ENCODE assay signal across 9 cellular contexts in the genomic region with DNA sequence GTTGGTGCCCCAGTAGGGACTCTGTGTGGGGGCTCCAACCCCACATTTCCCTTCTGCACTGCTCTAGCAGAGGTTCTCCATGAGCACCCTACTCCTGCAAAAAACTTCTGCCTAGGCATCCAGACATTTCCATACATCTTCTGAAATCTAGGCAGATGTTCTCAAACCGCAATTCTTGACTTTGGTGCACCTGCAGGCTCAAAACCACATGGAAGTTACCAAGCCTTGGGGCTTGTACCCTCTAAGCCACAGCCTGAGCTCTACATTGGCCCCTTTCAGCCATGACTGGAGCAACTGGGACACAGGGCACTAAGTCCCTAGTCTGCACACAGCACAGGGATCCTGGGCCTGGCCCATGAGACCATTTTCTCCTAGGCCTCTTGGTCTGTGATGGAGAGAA.
"Had no signal": no experiment of that assay in that cellular context is flagged by ENCODE, and none has a peak within 500 bp of the region (broad histone marks: within the 10 kb centered on the region; RNA-seq: fewer than 3 reads in every experiment).

No MANE protein-coding gene starts in this region.

- H3K4me1 ChIP-seq: HAP-1 had no signal

- H3K4me3 ChIP-seq: GM23248, GM23338, HAP-1 had no signal

- H3K36me3 ChIP-seq: HAP-1 had no signal

- H3K27ac ChIP-seq: GM23248 had no signal

- DNase-seq: GM23248, GOT3, H7, H9, HCEC 1CT, HFFc6 had no signal

- H3K9ac ChIP-seq: GM23248 had no signal

- H2AFZ ChIP-seq: GM23248, GM23338 had no signal

- H3K4me2 ChIP-seq: GM23338 had no signal

- ATAC-seq: GM23338, HCT116 had no signal

- H3K9me3 ChIP-seq: HAP-1 had no signal
